19 cellular contexts compared by ENCODE assay signal in the genomic region with DNA sequence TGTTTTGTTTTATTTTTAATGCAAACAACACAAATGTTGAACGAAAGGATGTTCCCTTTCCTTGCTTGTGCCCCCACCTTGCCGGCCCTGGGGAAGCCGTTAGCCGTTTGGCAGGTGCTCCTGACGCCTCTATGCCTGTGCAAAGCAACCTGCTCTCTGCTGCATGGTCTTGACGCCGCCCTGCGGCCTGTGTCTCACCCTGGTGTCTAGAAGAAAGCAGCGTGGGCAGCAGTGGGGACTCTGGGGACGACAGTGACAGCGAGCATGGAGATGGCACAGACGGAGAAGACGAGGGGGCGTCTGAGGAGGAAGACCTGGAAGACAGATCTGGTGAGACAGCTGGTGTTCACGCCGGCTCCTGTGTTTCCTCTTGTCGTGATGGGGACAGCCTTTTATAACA. TPM values are rescaled to one million over a fixed set of nuclear protein-coding genes. Genes with fewer than 3 reads are reported as not detected.
DNase-seq lines count a peak whose midpoint lies in the region; ATAC-seq and TF ChIP-seq lines count a peak whose summit lies in the region.
"Had no signal": no experiment of that assay in that cellular context is flagged by ENCODE, and none has a peak within 500 bp of the region (broad histone marks: within the 10 kb centered on the region; RNA-seq: fewer than 3 reads in every experiment).

No MANE protein-coding gene starts in this region.

- H3K79me2 ChIP-seq in trophoblast cell (ENCODE audit: control insufficient read depth, insufficient read depth, low read length, poor library complexity): peaks cover 40% of the 10 kb centered on the region

- H3K14ac ChIP-seq in trophoblast cell (ENCODE audit: low read length): no peak overlapping the region

- H3K27me3 ChIP-seq in endocrine pancreas (ENCODE audit: control insufficient read depth, insufficient read depth, low read length) (no peaks in the 10 kb centered on the region), trophoblast cell (ENCODE audit: insufficient read depth, low read length) (no peaks in the 10 kb centered on the region)
- H3K27me3 ChIP-seq: BLaER1 had no signal

- ATAC-seq in T-helper 17 cell (no peak), sciatic nerve (no peak)

- no peak for DNase-seq in HFFc6
- no peak for DNase-seq in T-helper 17 cell
- no peak for DNase-seq in trophoblast cell
- no peak for DNase-seq in lower leg skin (ENCODE audit: low spot score in 2 of 2)
- no peak for DNase-seq in sciatic nerve (ENCODE audit: low spot score)
- no peak for DNase-seq in COR-L47 (lab: John Stamatoyannopoulos, UW)
- DNase-seq: DMS 273 treated with DMSO at 0.1 percent for 48 hours, H9, Kasumi-1, NCI-H1417, NCI-H1930, NCI-H2171, NCI-H446 treated with DMSO at 0.1 percent for 48 hours, NCI-H774, SHP77 had no signal

- no CpG with 5 or more reads among the region's 17 CpGs for WGBS in trophoblast cell (ENCODE audit: extremely low coverage, insufficient coverage, insufficient read length)
- WGBS in lower leg skin, 2 donors: 81 to 84% methylated on average over 17 of the region's 17 CpGs

- no peak overlapping the region for H4K12ac ChIP-seq in trophoblast cell (ENCODE audit: low read depth, low read length)

- H3K4me1 Mint-ChIP-seq in HFFc6 (ENCODE audit: low read depth): peaks cover 36% of the 10 kb centered on the region
- H3K4me1 Mint-ChIP-seq in T-helper 17 cell: peaks cover 39% of the 10 kb centered on the region

- no peak overlapping the region for H3K27ac ChIP-seq in trophoblast cell (ENCODE audit: low read depth, low read length)
- H3K27ac ChIP-seq: BLaER1 had no signal

- intact Hi-C loops in lower leg skin (cut with DNase I; ENCODE audit: low total_unique reads) (no loop called here), sciatic nerve (cut with DNase I) (no loop called here)

- no peaks in the 10 kb centered on the region for H3K9me3 ChIP-seq in T-helper 17 cell (ENCODE audit: control insufficient read depth, low read length, poor library complexity, severe bottlenecking)
- H3K9me3 ChIP-seq in endocrine pancreas (ENCODE audit: control insufficient read depth, low read length): no peaks in the 10 kb centered on the region
- peaks cover 2% of the 10 kb centered on the region for H3K9me3 ChIP-seq in trophoblast cell (ENCODE audit: insufficient read depth, low read depth, low read length)
- H3K9me3 ChIP-seq: BLaER1 had no signal

- H2BK120ac ChIP-seq in trophoblast cell (ENCODE audit: insufficient read depth, low read length, poor library complexity): no peak overlapping the region

- H3K36me3 Mint-ChIP-seq in HFFc6 (ENCODE audit: low read depth) (peaks cover 9% of the 10 kb centered on the region; the same call in 1 of the 2 replicates), T-helper 17 cell (ENCODE audit: low read depth) (no peaks in the 10 kb centered on the region)

- H2BK12ac ChIP-seq in trophoblast cell (ENCODE audit: low read length): no peak overlapping the region

- H2AK5ac ChIP-seq in trophoblast cell (ENCODE audit: low read length): no peak overlapping the region

- peak overlapping the region; percentile 5 for H3K4ac ChIP-seq in trophoblast cell (ENCODE audit: low read depth, low read length)

- H3K27me3 Mint-ChIP-seq in HFFc6 (ENCODE audit: insufficient read depth) (no peaks in the 10 kb centered on the region; the same call in 1 of the 2 replicates), T-helper 17 cell (no peaks in the 10 kb centered on the region)

- H3K4me3 Mint-ChIP-seq in HFFc6: no peak overlapping the region
- H3K4me3 Mint-ChIP-seq in T-helper 17 cell: no peak overlapping the region
- H3K4me3 Mint-ChIP-seq: H9 had no signal

- H3K18ac ChIP-seq in trophoblast cell (ENCODE audit: low read length): no peak overlapping the region

- no peak overlapping the region for H3K4me2 ChIP-seq in trophoblast cell (ENCODE audit: low read length)
- H3K4me2 ChIP-seq: BLaER1 had no signal

- no peak overlapping the region for H2BK5ac ChIP-seq in trophoblast cell (ENCODE audit: low read depth, low read length, poor library complexity)

- H3K4me3 ChIP-seq in endocrine pancreas (ENCODE audit: control insufficient read depth, insufficient read depth, low read length) (no peak overlapping the region), trophoblast cell (ENCODE audit: low read depth, low read length) (no peak overlapping the region), lower leg skin (ENCODE audit: low read depth, poor library complexity, severe bottlenecking) (no peak overlapping the region)
- H3K4me3 ChIP-seq: BLaER1 had no signal

- H3K4me1 ChIP-seq in endocrine pancreas (ENCODE audit: control insufficient read depth, insufficient read depth, low read length) (peaks cover 7% of the 10 kb centered on the region), trophoblast cell (ENCODE audit: control insufficient read depth in 1 of 2, insufficient read depth in 2 of 2, low read length in 2 of 2) (peaks cover 13 to 14% of the 10 kb centered on the region in 2 experiments)

- no peaks in the 10 kb centered on the region for H3K9me3 Mint-ChIP-seq in HFFc6
- H3K9me3 Mint-ChIP-seq: H9 had no signal

- no peak for TF ChIP-seq CTCF in HFFc6 (IDR thresholded peaks at IDR 0.05)
- no peak for TF ChIP-seq CTCF in lower leg skin (IDR thresholded peaks at IDR 0.05)

- TF ChIP-seq POLR2A in lower leg skin (IDR thresholded peaks at IDR 0.05): no peak

- H2AFZ ChIP-seq in trophoblast cell (ENCODE audit: insufficient read depth, low read length, poor library complexity): no peak overlapping the region

- H3K36me3 ChIP-seq in endocrine pancreas (ENCODE audit: control insufficient read depth, insufficient read depth, low read length) (peaks cover 3% of the 10 kb centered on the region), trophoblast cell (ENCODE audit: control insufficient read depth in 1 of 2, insufficient read depth in 2 of 2, low read length in 2 of 2) (peaks cover 44 to 51% of the 10 kb centered on the region in 2 experiments)

- H3K9ac ChIP-seq in endocrine pancreas (ENCODE audit: control insufficient read depth, insufficient read depth, low read length) (peak overlapping the region; percentile 7), trophoblast cell (ENCODE audit: low read length) (no peak overlapping the region)
- H3K9ac ChIP-seq: BLaER1 had no signal

- H3K79me1 ChIP-seq in trophoblast cell (ENCODE audit: low read length): no peaks in the 10 kb centered on the region

- 0 out of 2 replicates have a peak overlapping the region, but pooled peaks have one; percentile 17 for H3K27ac Mint-ChIP-seq in HFFc6
- H3K27ac Mint-ChIP-seq in T-helper 17 cell: peak overlapping the region; percentile 41

- H4K8ac ChIP-seq in trophoblast cell (ENCODE audit: low read depth, low read length): no peak overlapping the region

- no peak overlapping the region for H4K91ac ChIP-seq in trophoblast cell (ENCODE audit: low read depth, low read length)

- no peak overlapping the region for H3K23ac ChIP-seq in trophoblast cell (ENCODE audit: low read length)

RNA-seq across cellular contexts. Expression of gene PHRF1, which starts 5.5 kb away (rescaled TPM):
- 10 to 100 TPM; 23.8 to 27.5 (median 24.8) TPM for total RNA-seq in HFFc6 (2021; fragmentation: NEBNext Ultra II Directional; extraction: Animal tissue kit (Norgen Biotek cat#: 25700))
- total RNA-seq in T-helper 17 cell (10 to 100 TPM; 36.7 to 44.8 TPM), lower leg skin (10 to 100 TPM; 30.0 to 55.2 (median 31.5) TPM), sciatic nerve (33.5 TPM)
- polyA plus RNA-seq in trophoblast cell (2013): 23.6 and 23.8 TPM in 2 replicates

RNA-seq across cellular contexts. Expression of gene RASSF7, which starts 21.0 kb away (rescaled TPM):
- 10 to 100 TPM; 10.1 to 18.8 (median 12.7) TPM for total RNA-seq in HFFc6 (2021; fragmentation: NEBNext Ultra II Directional; extraction: Animal tissue kit (Norgen Biotek cat#: 25700))
- total RNA-seq in T-helper 17 cell: 10 to 100 TPM; 24.6 to 29.4 TPM
- polyA plus RNA-seq in trophoblast cell (2013): 41.3 and 45.5 TPM in 2 replicates
- total RNA-seq in lower leg skin: 100 to 1,000 TPM in 3 of 4 donors, 10 to 100 TPM in 1; 99.7 to 174 (median 139) TPM
- total RNA-seq in sciatic nerve: 7.5 TPM

RNA-seq across cellular contexts. Expression of gene LMNTD2, which starts 21.2 kb away (rescaled TPM):
- 1 to 10 TPM in 3 of 6 experiments, under 1 TPM in 3; 0.37 to 2.3 (median 0.97) TPM for total RNA-seq in HFFc6 (2021; fragmentation: NEBNext Ultra II Directional; extraction: Animal tissue kit (Norgen Biotek cat#: 25700))
- total RNA-seq in T-helper 17 cell (1 to 10 TPM; 3.8 to 6.0 TPM), lower leg skin (10 to 100 TPM in 2 of 4 donors, 1 to 10 TPM in 2; 7.6 to 20.4 (median 11.2) TPM), sciatic nerve (1.3 TPM)
- polyA plus RNA-seq in trophoblast cell (2013): 2.2 and 2.6 TPM in 2 replicates

RNA-seq across cellular contexts. Expression of gene IRF7, which starts 34.0 kb away (rescaled TPM):
- 1 to 10 TPM; 3.0 to 5.2 (median 4.2) TPM for total RNA-seq in HFFc6 (2021; fragmentation: NEBNext Ultra II Directional; extraction: Animal tissue kit (Norgen Biotek cat#: 25700))
- total RNA-seq in T-helper 17 cell: 10 to 100 TPM; 40.3 to 44.0 TPM
- polyA plus RNA-seq in trophoblast cell (2013): 10.6 and 11.1 TPM in 2 replicates
- 10 to 100 TPM; 33.7 to 40.9 (median 36.6) TPM for total RNA-seq in lower leg skin
- 19.6 TPM for total RNA-seq in sciatic nerve

RNA-seq across cellular contexts. Expression of gene CDHR5, which starts 43.0 kb away (rescaled TPM):
- total RNA-seq in HFFc6 (2021; fragmentation: NEBNext Ultra II Directional; extraction: Animal tissue kit (Norgen Biotek cat#: 25700)): not detected
- total RNA-seq in T-helper 17 cell (not detected), lower leg skin (not detected), sciatic nerve (not detected)
- 0.03 and 0.04 TPM in 2 replicates for polyA plus RNA-seq in trophoblast cell (2013)
- total RNA-seq: Daoy, H9 had no signal
- polyA plus RNA-seq: AG04450 had no signal
